ENCODE assay signal across 8 cellular contexts in the genomic region with DNA sequence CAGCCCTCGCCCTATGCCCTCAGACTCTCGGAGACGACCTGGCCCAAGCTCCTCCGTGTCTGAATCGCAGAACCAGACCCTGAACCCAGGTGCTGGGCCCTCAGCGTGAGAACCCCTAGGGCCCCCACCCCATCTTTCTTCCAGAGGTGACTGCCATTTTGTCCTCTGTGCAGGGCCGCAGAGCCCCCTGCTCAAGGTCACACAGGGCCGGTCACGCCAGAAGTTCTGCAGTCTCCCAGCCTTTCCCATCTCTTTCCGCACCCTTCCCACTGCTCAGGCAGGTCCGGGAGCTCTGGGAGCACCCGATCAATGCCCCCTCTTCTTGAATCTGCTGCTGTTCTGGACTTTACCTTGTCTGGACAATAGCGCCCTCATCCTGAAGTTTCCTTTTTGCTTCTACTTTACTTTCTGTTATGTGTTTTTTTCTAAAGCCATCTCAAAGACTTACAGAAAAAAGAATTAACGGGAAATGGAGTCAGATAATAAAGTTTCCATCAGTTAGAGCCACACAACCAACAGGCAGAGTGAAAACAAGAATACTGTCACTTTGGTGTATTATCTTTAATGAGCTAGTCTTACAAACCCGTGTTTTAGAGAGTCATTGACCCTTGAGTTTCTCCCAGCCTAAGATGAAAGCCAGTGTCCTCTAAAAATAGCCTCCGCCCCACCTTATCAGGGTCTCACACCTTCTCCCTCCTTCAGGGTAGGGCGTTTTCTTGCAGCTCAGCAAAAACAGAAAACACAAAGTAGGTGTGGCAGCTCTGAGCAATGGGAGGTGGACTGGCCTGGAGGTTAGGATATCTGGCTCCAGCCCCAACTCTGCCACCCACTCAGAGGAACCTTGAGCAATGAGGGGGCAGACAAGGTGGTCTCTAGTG. TPM values are rescaled to one million over a fixed set of nuclear protein-coding genes. Genes with fewer than 3 reads are reported as not detected.
DNase-seq lines count a peak whose midpoint lies in the region; ATAC-seq and TF ChIP-seq lines count a peak whose summit lies in the region.

No MANE protein-coding gene starts in this region.

- intact Hi-C loops in ovary (cut with DNase I), result loop anchor here (2.0 to 5.0 kb wide), 3 partner anchors 54 to 94 kb away; no protein-coding TSS in a partner anchor

- H3K27ac ChIP-seq in fibroblast of lung (ENCODE audit: insufficient read depth, low read length), result no peak overlapping the region
- peak overlapping the region; percentile 72 to 80 for H3K27ac ChIP-seq in ovary

- H3K27me3 ChIP-seq in fibroblast of lung (ENCODE audit: control insufficient read depth, insufficient read depth, low read length), result peaks cover 30% of the 10 kb centered on the region
- no peaks in the 10 kb centered on the region for H3K27me3 ChIP-seq in ovary

- TF ChIP-seq CTCF in GM10266 (IDR thresholded peaks at IDR 0.05; ENCODE audit: control insufficient read depth, insufficient read depth, low read depth, missing control alignments) (peak; percentile 30), fibroblast of lung (conservative IDR thresholded peaks at IDR 0.05 in 1 of 2, IDR thresholded peaks at IDR 0.05 in 1 of 2; ENCODE audit: low read depth in 1 of 2, low read length in 2 of 2) (no peak), ovary (IDR thresholded peaks at IDR 0.05) (no peak)

- H2AFZ ChIP-seq in fibroblast of lung (ENCODE audit: low read length), result no peak overlapping the region

- no peaks in the 10 kb centered on the region for H3K36me3 Mint-ChIP-seq in T-cell

- no peak for TF ChIP-seq EP300 in ovary (IDR thresholded peaks at IDR 0.05)

- H3K27me3 Mint-ChIP-seq in T-cell, result peaks cover 36 to 43% of the 10 kb centered on the region in 2 donors

- H3K9me3 Mint-ChIP-seq in T-cell, result no peaks in the 10 kb centered on the region

- H3K36me3 ChIP-seq in fibroblast of lung (ENCODE audit: control insufficient read depth, insufficient read depth, low read length), result no peaks in the 10 kb centered on the region
- H3K36me3 ChIP-seq in ovary, result no peaks in the 10 kb centered on the region

- CTCF ChIA-PET in T-cell (lab: Charles Lee), result no interaction called here

- H3K27ac Mint-ChIP-seq in T-cell, result peak overlapping the region in 1 of 2 donors; percentile 29

- H3K79me2 ChIP-seq in fibroblast of lung (ENCODE audit: control insufficient read depth, insufficient read depth, low read length), result no peaks in the 10 kb centered on the region

- peak overlapping the region; percentile 82 for H3K4me2 ChIP-seq in fibroblast of lung (ENCODE audit: extremely low read depth, insufficient read depth, low read length)

- peak overlapping the region in 1 of 4 experiments; percentile 67 for H3K4me3 ChIP-seq in fibroblast of lung (replicated peaks in 1 of 4; ENCODE audit: control extremely low read depth in 1 of 4, insufficient read depth in 1 of 4, low read depth in 3 of 4, low read length in 4 of 4)
- peak overlapping the region; percentile 93 for H3K4me3 ChIP-seq in ovary

- H3K9me3 ChIP-seq in fibroblast of lung (ENCODE audit: control insufficient read depth, insufficient read depth, low read depth, low read length) (no peaks in the 10 kb centered on the region), ovary (no peaks in the 10 kb centered on the region)

- no peak for ATAC-seq in T-cell (replicated peaks in 1 of 4)

- H3K4me3 Mint-ChIP-seq in T-cell, result peak overlapping the region; percentile 62 to 69 (median 66)

- H3K9ac ChIP-seq in fibroblast of lung (ENCODE audit: insufficient read depth, low read length), result no peak overlapping the region

- 50 to 55% (median 52%) methylated on average over 17 of the region's 17 CpGs for WGBS in ovary, 3 donors

- no peak for TF ChIP-seq POLR2A in ovary (IDR thresholded peaks at IDR 0.05)

- no peaks in the 10 kb centered on the region for H3K4me1 ChIP-seq in fibroblast of lung (ENCODE audit: control insufficient read depth, extremely low read depth, insufficient read depth, low read length)
- H3K4me1 ChIP-seq in ovary (ENCODE audit: insufficient read depth), result peaks cover 14% of the 10 kb centered on the region

- peaks cover 11 to 21% (median 19%) of the 10 kb centered on the region in 3 donors for H3K4me1 Mint-ChIP-seq in T-cell

- POLR2A ChIA-PET in T-cell (lab: Charles Lee), result no interaction called here

- DNase-seq in GM10266 (ENCODE audit: extremely low spot score) (peak; percentile 50), T-cell (no peak), fibroblast of lung (ENCODE audit: low read depth in 2 of 2) (no peak), ovary (peak in 1 of 5 donors; percentile 21), NCI-H82 (lab: John Stamatoyannopoulos, UW) (no peak), HCEC 1CT (no peak)
- DNase-seq in effector CD8-positive, alpha-beta T cell (lab: John Stamatoyannopoulos, UW), result no peak
- no peak for DNase-seq in stimulated activated CD4-positive, alpha-beta T cell treated with anti-CD3 and anti-CD28 coated beads, Interleukin-4, amount 100 ng/mL, for 1 hour

- H4K20me1 ChIP-seq in fibroblast of lung (ENCODE audit: control insufficient read depth, extremely low read depth, insufficient read depth, low read length), result no peaks in the 10 kb centered on the region

RNA-seq across cellular contexts. Expression of gene TMOD1, which starts 1.8 kb away (rescaled TPM):
- total RNA-seq in T-cell, result 1 to 10 TPM in 4 of 5 donors, under 1 TPM in 1; 0.70 to 1.9 (median 1.3) TPM
- total RNA-seq in fibroblast of lung, result 2.6 and 4.0 TPM in 2 replicates
- 0.98 and 3.6 TPM in 2 replicates for polyA plus RNA-seq in fibroblast of lung
- 1.9 and 5.1 TPM in 2 replicates for polyA plus RNA-seq in fibroblast of lung (2012)
- 1.6 and 2.4 TPM in 2 replicates for polyA minus RNA-seq in fibroblast of lung (ENCODE audit: low replicate concordance)
- 10 to 100 TPM; 37.1 to 76.9 (median 64.0) TPM for total RNA-seq in ovary
- 10 to 100 TPM; 56.8 to 77.2 TPM for polyA plus RNA-seq in ovary
